ENCODE assay signal across 31 cellular contexts in genomic region chr7:45331563-45331962, GRCh38.
"Had no signal": no experiment of that assay in that cellular context is flagged by ENCODE, and none has a peak within 500 bp of the region (broad histone marks: within the 10 kb centered on the region; RNA-seq: fewer than 3 reads in every experiment).

No MANE protein-coding gene starts in this region.

- ATAC-seq: activated naive CD4-positive, alpha-beta T cell treated with anti-CD3 and anti-CD28 coated beads, Interleukin-2, amount 50 U/mL, for 72 hours; activated naive CD8-positive, alpha-beta T cell treated with anti-CD3 and anti-CD28 coated beads, Interleukin-2, amount 50 U/mL, for 24 hours; activated T-cell treated with anti-CD3 and anti-CD28 coated beads, Interleukin-2, amount 50 U/mL, for 4 hours; activated T-cell treated with anti-CD3 and anti-CD28 coated beads, Interleukin-2, amount 50 U/mL, for 72 hours; activated T-helper 17 cell treated with anti-CD3 and anti-CD28 coated beads, Interleukin-2, amount 50 U/mL, for 72 hours; body of pancreas had no signal

- H3K27ac ChIP-seq: adrenal gland, ascending aorta, body of pancreas, brain microvascular endothelial cell, breast epithelium, cardiac muscle cell had no signal

- H3K36me3 ChIP-seq: adrenal gland, ascending aorta, brain microvascular endothelial cell, breast epithelium, cardiac muscle cell had no signal

- H3K27me3 ChIP-seq: adrenal gland, ascending aorta, body of pancreas, brain microvascular endothelial cell, breast epithelium, cardiac muscle cell had no signal

- H3K9me3 ChIP-seq: adrenal gland had no signal

- H3K4me1 ChIP-seq: adrenal gland, ascending aorta, body of pancreas, breast epithelium had no signal

- H3K4me3 ChIP-seq: adrenal gland, ascending aorta, body of pancreas, breast epithelium, cardiac muscle cell had no signal

- DNase-seq: activated effector memory CD4-positive, alpha-beta T cell treated with anti-CD3 and anti-CD28 coated beads, Interleukin-2, amount 50 U/mL, for 16 hours; activated effector memory CD4-positive, alpha-beta T cell treated with Interleukin-2 at 50 U/mL for 16 hours; activated gamma-delta T cell; activated gamma-delta T cell treated with Interleukin-2 at 50 U/mL for 16 hours; activated naive CD4-positive, alpha-beta T cell; activated naive CD4-positive, alpha-beta T cell treated with anti-CD3 and anti-CD28 coated beads for 36 hours; activated naive CD4-positive, alpha-beta T cell treated with anti-CD3 and anti-CD28 coated beads, Interleukin-2, amount 10 ng/mL, durations not matched to agents 7 days and 5 days; activated naive CD4-positive, alpha-beta T cell treated with anti-CD3 and anti-CD28 coated beads, Interleukin-2, amount 50 U/mL, for 16 hours; activated naive CD4-positive, alpha-beta T cell treated with Interleukin-2 at 50 U/mL for 16 hours; activated naive CD8-positive, alpha-beta T cell treated with anti-CD3 and anti-CD28 coated beads for 36 hours; activated naive CD8-positive, alpha-beta T cell treated with anti-CD3 and anti-CD28 coated beads, Interleukin-2, amount 10 ng/mL, durations not matched to agents 7 days and 5 days; activated naive CD8-positive, alpha-beta T cell treated with anti-CD3 and anti-CD28 coated beads, Interleukin-2, amount 50 U/mL, for 24 hours; activated T-cell treated with anti-CD3 and anti-CD28 coated beads, Interleukin-2, amount 50 U/mL, for 24 hours; activated T-cell treated with anti-CD3 and anti-CD28 coated beads, Interleukin-2, amount 50 U/mL, for 4 hours; activated T-cell treated with anti-CD3 and anti-CD28 coated beads, Interleukin-2, amount 50 U/mL, for 48 hours; activated T-cell treated with anti-CD3 and anti-CD28 coated beads, Interleukin-2, amount 50 U/mL, for 72 hours; adrenal gland; amniotic stem cell; amygdala; anterior cingulate cortex; aorta; body of pancreas; brain microvascular endothelial cell; caudate nucleus; central memory CD4-positive, alpha-beta T cell; cerebellar nuclear complex had no signal
